1 cellular context compared by ENCODE assay signal in the genomic region with DNA sequence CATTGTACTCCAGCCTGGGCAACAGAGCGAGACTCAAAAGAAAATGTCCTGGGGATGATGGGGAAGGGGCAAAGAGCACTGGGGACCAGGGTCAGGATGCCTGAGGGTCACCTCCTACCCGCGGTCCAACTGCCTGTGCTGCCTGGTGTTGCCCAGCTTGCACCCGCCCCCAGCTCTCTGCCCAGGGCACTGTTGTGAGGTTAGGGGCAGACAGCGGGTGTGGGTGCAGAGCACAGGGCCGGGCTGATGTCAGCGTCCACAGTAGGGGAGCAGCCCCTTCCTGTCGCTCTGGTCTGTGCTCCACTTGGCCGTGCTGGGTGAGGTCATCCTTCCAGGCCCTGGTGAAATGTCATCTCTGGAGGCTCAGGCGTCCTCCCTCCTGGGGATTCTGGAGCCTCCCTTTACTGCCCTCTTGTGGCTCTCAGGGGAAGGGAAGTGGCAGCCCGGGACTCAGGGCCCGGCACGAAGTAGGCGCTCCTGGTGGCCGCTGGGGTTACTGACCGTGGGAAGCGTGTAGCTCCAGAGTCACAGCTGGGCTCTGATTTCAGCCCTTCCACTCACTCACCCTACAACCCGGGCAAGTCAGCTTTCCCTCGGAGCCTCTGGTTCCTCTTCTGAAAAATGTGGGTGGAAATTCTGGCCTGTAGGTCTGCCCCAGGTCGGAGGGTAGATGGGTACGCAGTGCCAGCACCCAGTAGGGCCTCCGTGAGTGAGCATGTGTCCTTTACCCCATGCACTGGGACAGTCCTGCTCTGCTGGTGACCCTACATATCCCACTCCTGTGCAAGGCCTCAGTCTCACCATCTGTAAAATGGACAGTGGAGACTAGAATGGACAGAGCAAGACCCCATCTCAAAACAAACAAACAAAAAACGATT.
TF ChIP-seq lines count a peak whose summit lies in the region.

No MANE protein-coding gene starts in this region.

TF ChIP-seq in HepG2, 621 proteins besides CTCF, POLR2A, EP300 and RAD21 (continued from another document and continues in another):
- TF ChIP-seq, protein P1, sequence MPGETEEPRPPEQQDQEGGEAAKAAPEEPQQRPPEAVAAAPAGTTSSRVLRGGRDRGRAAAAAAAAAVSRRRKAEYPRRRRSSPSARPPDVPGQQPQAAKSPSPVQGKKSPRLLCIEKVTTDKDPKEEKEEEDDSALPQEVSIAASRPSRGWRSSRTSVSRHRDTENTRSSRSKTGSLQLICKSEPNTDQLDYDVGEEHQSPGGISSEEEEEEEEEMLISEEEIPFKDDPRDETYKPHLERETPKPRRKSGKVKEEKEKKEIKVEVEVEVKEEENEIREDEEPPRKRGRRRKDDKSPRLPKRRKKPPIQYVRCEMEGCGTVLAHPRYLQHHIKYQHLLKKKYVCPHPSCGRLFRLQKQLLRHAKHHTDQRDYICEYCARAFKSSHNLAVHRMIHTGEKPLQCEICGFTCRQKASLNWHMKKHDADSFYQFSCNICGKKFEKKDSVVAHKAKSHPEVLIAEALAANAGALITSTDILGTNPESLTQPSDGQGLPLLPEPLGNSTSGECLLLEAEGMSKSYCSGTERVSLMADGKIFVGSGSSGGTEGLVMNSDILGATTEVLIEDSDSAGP (CRISPR knock-in tag; IDR thresholded peaks at IDR 0.05; ENCODE audit: borderline replicate concordance), result peak; percentile 68; the same call in 1 of the 2 replicates
- TF ChIP-seq HNF4A (CRISPR knock-in tag; IDR thresholded peaks at IDR 0.05) (peak; percentile 13; the same call in 1 of the 2 replicates), ATF1 (CRISPR knock-in tag; IDR thresholded peaks at IDR 0.05) (no peak), TCF7 (IDR thresholded peaks at IDR 0.05; ENCODE audit: low read depth) (no peak), GLI4 (CRISPR knock-in tag; IDR thresholded peaks at IDR 0.05; ENCODE audit: borderline replicate concordance) (no peak), SETDB1 (CRISPR knock-in tag; IDR thresholded peaks at IDR 0.05; ENCODE audit: borderline replicate concordance) (no peak), FOSL1 (CRISPR knock-in tag; IDR thresholded peaks at IDR 0.05; ENCODE audit: borderline replicate concordance) (0 out of 2 replicates have a peak, but pooled peaks have one; percentile 10), SOX5 (CRISPR knock-in tag; IDR thresholded peaks at IDR 0.05; ENCODE audit: borderline replicate concordance) (0 out of 2 replicates have a peak, but pooled peaks have one; percentile 28), ZNF383 (CRISPR knock-in tag; IDR thresholded peaks at IDR 0.05; ENCODE audit: borderline replicate concordance) (no peak), TMF1 (CRISPR knock-in tag; IDR thresholded peaks at IDR 0.05; ENCODE audit: low read depth) (no peak), ZNF616 (CRISPR knock-in tag; IDR thresholded peaks at IDR 0.05; ENCODE audit: low read depth) (no peak), ESRRA (CRISPR knock-in tag; IDR thresholded peaks at IDR 0.05; ENCODE audit: low read depth) (no peak), HOXD1 (CRISPR knock-in tag; IDR thresholded peaks at IDR 0.05) (no peak), KLF13 (CRISPR knock-in tag; IDR thresholded peaks at IDR 0.05) (no peak), ZNF563 (CRISPR knock-in tag; IDR thresholded peaks at IDR 0.05) (no peak), ZBTB20 (CRISPR knock-in tag; IDR thresholded peaks at IDR 0.05; ENCODE audit: borderline replicate concordance, low read depth) (no peak), ZNF343 (CRISPR knock-in tag; IDR thresholded peaks at IDR 0.05) (no peak), KMT2B (CRISPR knock-in tag; IDR thresholded peaks at IDR 0.05) (no peak), RFX5 (IDR thresholded peaks at IDR 0.05; ENCODE audit: low read depth, low read length) (peak; percentile 57; the same call in 1 of the 2 replicates), ERF (CRISPR knock-in tag; IDR thresholded peaks at IDR 0.05) (peak; percentile 75; the same call in 1 of the 2 replicates), ZNF430 (CRISPR knock-in tag; IDR thresholded peaks at IDR 0.05) (no peak), RFXANK (CRISPR knock-in tag; IDR thresholded peaks at IDR 0.05) (no peak), RNF2 (conservative IDR thresholded peaks at IDR 0.05; ENCODE audit: low read depth) (no peak), ZNF224 (CRISPR knock-in tag; IDR thresholded peaks at IDR 0.05) (0 out of 2 replicates have a peak, but pooled peaks have one; percentile 77)
- TF ChIP-seq, protein P2, sequence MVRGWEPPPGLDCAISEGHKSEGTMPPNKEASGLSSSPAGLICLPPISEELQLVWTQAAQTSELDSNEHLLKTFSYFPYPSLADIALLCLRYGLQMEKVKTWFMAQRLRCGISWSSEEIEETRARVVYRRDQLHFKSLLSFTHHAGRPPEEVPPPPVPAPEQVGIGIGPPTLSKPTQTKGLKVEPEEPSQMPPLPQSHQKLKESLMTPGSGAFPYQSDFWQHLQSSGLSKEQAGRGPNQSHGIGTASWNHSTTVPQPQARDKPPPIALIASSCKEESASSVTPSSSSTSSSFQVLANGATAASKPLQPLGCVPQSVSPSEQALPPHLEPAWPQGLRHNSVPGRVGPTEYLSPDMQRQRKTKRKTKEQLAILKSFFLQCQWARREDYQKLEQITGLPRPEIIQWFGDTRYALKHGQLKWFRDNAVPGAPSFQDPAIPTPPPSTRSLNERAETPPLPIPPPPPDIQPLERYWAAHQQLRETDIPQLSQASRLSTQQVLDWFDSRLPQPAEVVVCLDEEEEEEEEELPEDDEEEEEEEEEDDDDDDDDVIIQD (CRISPR knock-in tag; IDR thresholded peaks at IDR 0.05; ENCODE audit: low read depth), result peak; percentile 56; the same call in 1 of the 2 replicates
- TF ChIP-seq, protein P3, sequence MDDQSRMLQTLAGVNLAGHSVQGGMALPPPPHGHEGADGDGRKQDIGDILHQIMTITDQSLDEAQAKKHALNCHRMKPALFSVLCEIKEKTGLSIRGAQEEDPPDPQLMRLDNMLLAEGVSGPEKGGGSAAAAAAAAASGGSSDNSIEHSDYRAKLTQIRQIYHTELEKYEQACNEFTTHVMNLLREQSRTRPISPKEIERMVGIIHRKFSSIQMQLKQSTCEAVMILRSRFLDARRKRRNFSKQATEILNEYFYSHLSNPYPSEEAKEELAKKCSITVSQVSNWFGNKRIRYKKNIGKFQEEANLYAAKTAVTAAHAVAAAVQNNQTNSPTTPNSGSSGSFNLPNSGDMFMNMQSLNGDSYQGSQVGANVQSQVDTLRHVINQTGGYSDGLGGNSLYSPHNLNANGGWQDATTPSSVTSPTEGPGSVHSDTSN (CRISPR knock-in tag; IDR thresholded peaks at IDR 0.05; ENCODE audit: borderline replicate concordance), result no peak
- TF ChIP-seq, protein P4, sequence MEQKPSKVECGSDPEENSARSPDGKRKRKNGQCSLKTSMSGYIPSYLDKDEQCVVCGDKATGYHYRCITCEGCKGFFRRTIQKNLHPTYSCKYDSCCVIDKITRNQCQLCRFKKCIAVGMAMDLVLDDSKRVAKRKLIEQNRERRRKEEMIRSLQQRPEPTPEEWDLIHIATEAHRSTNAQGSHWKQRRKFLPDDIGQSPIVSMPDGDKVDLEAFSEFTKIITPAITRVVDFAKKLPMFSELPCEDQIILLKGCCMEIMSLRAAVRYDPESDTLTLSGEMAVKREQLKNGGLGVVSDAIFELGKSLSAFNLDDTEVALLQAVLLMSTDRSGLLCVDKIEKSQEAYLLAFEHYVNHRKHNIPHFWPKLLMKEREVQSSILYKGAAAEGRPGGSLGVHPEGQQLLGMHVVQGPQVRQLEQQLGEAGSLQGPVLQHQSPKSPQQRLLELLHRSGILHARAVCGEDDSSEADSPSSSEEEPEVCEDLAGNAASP (CRISPR knock-in tag; IDR thresholded peaks at IDR 0.05; ENCODE audit: borderline replicate concordance), result peak; percentile 49; the same call in 1 of the 2 replicates
- TF ChIP-seq, protein P5, sequence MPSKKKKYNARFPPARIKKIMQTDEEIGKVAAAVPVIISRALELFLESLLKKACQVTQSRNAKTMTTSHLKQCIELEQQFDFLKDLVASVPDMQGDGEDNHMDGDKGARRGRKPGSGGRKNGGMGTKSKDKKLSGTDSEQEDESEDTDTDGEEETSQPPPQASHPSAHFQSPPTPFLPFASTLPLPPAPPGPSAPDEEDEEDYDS (CRISPR knock-in tag; IDR thresholded peaks at IDR 0.05), result no peak; the same call in 1 of the 2 replicates
- TF ChIP-seq, protein P6, sequence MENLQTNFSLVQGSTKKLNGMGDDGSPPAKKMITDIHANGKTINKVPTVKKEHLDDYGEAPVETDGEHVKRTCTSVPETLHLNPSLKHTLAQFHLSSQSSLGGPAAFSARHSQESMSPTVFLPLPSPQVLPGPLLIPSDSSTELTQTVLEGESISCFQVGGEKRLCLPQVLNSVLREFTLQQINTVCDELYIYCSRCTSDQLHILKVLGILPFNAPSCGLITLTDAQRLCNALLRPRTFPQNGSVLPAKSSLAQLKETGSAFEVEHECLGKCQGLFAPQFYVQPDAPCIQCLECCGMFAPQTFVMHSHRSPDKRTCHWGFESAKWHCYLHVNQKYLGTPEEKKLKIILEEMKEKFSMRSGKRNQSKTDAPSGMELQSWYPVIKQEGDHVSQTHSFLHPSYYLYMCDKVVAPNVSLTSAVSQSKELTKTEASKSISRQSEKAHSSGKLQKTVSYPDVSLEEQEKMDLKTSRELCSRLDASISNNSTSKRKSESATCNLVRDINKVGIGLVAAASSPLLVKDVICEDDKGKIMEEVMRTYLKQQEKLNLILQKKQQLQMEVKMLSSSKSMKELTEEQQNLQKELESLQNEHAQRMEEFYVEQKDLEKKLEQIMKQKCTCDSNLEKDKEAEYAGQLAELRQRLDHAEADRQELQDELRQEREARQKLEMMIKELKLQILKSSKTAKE (CRISPR knock-in tag; IDR thresholded peaks at IDR 0.05; ENCODE audit: borderline replicate concordance), result no peak
- TF ChIP-seq, protein P7, sequence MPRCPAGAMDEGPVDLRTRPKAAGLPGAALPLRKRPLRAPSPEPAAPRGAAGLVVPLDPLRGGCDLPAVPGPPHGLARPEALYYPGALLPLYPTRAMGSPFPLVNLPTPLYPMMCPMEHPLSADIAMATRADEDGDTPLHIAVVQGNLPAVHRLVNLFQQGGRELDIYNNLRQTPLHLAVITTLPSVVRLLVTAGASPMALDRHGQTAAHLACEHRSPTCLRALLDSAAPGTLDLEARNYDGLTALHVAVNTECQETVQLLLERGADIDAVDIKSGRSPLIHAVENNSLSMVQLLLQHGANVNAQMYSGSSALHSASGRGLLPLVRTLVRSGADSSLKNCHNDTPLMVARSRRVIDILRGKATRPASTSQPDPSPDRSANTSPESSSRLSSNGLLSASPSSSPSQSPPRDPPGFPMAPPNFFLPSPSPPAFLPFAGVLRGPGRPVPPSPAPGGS (CRISPR knock-in tag; IDR thresholded peaks at IDR 0.05), result no peak
- TF ChIP-seq, protein P8, sequence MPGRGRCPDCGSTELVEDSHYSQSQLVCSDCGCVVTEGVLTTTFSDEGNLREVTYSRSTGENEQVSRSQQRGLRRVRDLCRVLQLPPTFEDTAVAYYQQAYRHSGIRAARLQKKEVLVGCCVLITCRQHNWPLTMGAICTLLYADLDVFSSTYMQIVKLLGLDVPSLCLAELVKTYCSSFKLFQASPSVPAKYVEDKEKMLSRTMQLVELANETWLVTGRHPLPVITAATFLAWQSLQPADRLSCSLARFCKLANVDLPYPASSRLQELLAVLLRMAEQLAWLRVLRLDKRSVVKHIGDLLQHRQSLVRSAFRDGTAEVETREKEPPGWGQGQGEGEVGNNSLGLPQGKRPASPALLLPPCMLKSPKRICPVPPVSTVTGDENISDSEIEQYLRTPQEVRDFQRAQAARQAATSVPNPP (CRISPR knock-in tag; IDR thresholded peaks at IDR 0.05), result no peak
- TF ChIP-seq, protein P9, sequence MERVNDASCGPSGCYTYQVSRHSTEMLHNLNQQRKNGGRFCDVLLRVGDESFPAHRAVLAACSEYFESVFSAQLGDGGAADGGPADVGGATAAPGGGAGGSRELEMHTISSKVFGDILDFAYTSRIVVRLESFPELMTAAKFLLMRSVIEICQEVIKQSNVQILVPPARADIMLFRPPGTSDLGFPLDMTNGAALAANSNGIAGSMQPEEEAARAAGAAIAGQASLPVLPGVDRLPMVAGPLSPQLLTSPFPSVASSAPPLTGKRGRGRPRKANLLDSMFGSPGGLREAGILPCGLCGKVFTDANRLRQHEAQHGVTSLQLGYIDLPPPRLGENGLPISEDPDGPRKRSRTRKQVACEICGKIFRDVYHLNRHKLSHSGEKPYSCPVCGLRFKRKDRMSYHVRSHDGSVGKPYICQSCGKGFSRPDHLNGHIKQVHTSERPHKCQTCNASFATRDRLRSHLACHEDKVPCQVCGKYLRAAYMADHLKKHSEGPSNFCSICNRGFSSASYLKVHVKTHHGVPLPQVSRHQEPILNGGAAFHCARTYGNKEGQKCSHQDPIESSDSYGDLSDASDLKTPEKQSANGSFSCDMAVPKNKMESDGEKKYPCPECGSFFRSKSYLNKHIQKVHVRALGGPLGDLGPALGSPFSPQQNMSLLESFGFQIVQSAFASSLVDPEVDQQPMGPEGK (CRISPR knock-in tag; IDR thresholded peaks at IDR 0.05), result peak; percentile 55
- TF ChIP-seq, protein P10, sequence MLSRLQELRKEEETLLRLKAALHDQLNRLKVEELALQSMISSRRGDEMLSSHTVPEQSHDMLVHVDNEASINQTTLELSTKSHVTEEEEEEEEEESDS (CRISPR knock-in tag; IDR thresholded peaks at IDR 0.05; ENCODE audit: borderline replicate concordance), result no peak
- TF ChIP-seq, protein P11, sequence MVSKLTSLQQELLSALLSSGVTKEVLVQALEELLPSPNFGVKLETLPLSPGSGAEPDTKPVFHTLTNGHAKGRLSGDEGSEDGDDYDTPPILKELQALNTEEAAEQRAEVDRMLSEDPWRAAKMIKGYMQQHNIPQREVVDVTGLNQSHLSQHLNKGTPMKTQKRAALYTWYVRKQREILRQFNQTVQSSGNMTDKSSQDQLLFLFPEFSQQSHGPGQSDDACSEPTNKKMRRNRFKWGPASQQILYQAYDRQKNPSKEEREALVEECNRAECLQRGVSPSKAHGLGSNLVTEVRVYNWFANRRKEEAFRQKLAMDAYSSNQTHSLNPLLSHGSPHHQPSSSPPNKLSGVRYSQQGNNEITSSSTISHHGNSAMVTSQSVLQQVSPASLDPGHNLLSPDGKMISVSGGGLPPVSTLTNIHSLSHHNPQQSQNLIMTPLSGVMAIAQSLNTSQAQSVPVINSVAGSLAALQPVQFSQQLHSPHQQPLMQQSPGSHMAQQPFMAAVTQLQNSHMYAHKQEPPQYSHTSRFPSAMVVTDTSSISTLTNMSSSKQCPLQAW (CRISPR knock-in tag; IDR thresholded peaks at IDR 0.05), result peak; percentile 59
